ENCODE assay signal across 11 cellular contexts in genomic region chr15:96058103-96058851, GRCh38.
DNase-seq lines count a peak whose midpoint lies in the region; ATAC-seq lines count a peak whose summit lies in the region.
"Had no signal": no experiment of that assay in that cellular context is flagged by ENCODE, and none has a peak within 500 bp of the region (broad histone marks: within the 10 kb centered on the region; RNA-seq: fewer than 3 reads in every experiment).

No MANE protein-coding gene starts in this region.

- H3K4me3 Mint-ChIP-seq in activated CD4-positive, alpha-beta T cell treated with anti-CD3 and anti-CD28 coated beads, Interleukin-2, amount 10 ng/mL, durations not matched to agents 24 days and 14 days: no peak overlapping the region

- no peak overlapping the region for H3K27ac ChIP-seq in substantia nigra (ENCODE audit: low read depth, low read length, poor library complexity, severe bottlenecking)
- H3K27ac ChIP-seq: transverse colon had no signal

- peak; percentile 86 for ATAC-seq in HG02884 (IDR thresholded peaks at IDR 0.05; ENCODE audit: unreplicated experiment)
- no peak for ATAC-seq in GM18520 (IDR thresholded peaks at IDR 0.05; ENCODE audit: unreplicated experiment)

- intact Hi-C loops in activated CD4-positive, alpha-beta T cell treated with anti-CD3 and anti-CD28 coated beads, Interleukin-2, amount 10 ng/mL, durations not matched to agents 24 days and 14 days (cut with micrococcal nuclease): loop anchor here (10.0 kb wide), 1 partner anchor 287 kb away; no protein-coding TSS in a partner anchor
- intact Hi-C loops in cardiac septum (cut with DNase I): no loop called here

- peaks cover 29% of the 10 kb centered on the region for H3K27me3 Mint-ChIP-seq in activated CD4-positive, alpha-beta T cell treated with anti-CD3 and anti-CD28 coated beads, Interleukin-2, amount 10 ng/mL, durations not matched to agents 24 days and 14 days

- H3K36me3 Mint-ChIP-seq in activated CD4-positive, alpha-beta T cell treated with anti-CD3 and anti-CD28 coated beads, Interleukin-2, amount 10 ng/mL, durations not matched to agents 24 days and 14 days (ENCODE audit: low read depth): no peaks in the 10 kb centered on the region

- peak; percentile 54 for DNase-seq in activated CD4-positive, alpha-beta T cell treated with anti-CD3 and anti-CD28 coated beads, Interleukin-2, amount 10 ng/mL, durations not matched to agents 24 days and 14 days
- no peak for DNase-seq in activated CD4-positive, alpha-beta T cell treated with anti-CD3 and anti-CD28 coated beads, Interleukin-2, amount 50 U/mL, for 1 hour
- DNase-seq in NOMO-1 treated with DMSO at 0.1 percent for 48 hours (lab: John Stamatoyannopoulos, UW; ENCODE audit: unreplicated experiment) (peak; percentile 82), substantia nigra (lab: John Stamatoyannopoulos, UW) (no peak), DMS53 (lab: John Stamatoyannopoulos, UW) (no peak), cardiac septum (ENCODE audit: low spot score) (no peak)
- DNase-seq: activated T-cell treated with anti-CD3 and anti-CD28 coated beads for 4 hours, NCI-H1105, transverse colon had no signal

- no peak overlapping the region for H3K27ac Mint-ChIP-seq in activated CD4-positive, alpha-beta T cell treated with anti-CD3 and anti-CD28 coated beads, Interleukin-2, amount 10 ng/mL, durations not matched to agents 24 days and 14 days

- H3K4me1 Mint-ChIP-seq in activated CD4-positive, alpha-beta T cell treated with anti-CD3 and anti-CD28 coated beads, Interleukin-2, amount 10 ng/mL, durations not matched to agents 24 days and 14 days: peaks cover 4% of the 10 kb centered on the region

- peaks cover 4% of the 10 kb centered on the region for H3K9me3 Mint-ChIP-seq in activated CD4-positive, alpha-beta T cell treated with anti-CD3 and anti-CD28 coated beads, Interleukin-2, amount 10 ng/mL, durations not matched to agents 24 days and 14 days

Comparison
In these comparisons a context has a peak if more than half of its experiments do, and no peak if none do; other contexts are left out.
1. DNase-seq: peak in activated CD4-positive, alpha-beta T cell treated with anti-CD3 and anti-CD28 coated beads, Interleukin-2, amount 10 ng/mL, durations not matched to agents 24 days and 14 days (single experiment) and NOMO-1 treated with DMSO at 0.1 percent for 48 hours (single experiment); none in activated CD4-positive, alpha-beta T cell treated with anti-CD3 and anti-CD28 coated beads, Interleukin-2, amount 50 U/mL, for 1 hour (single experiment), substantia nigra (0 of 49), DMS53 (single experiment) and cardiac septum (single experiment).